In the genomic region with DNA sequence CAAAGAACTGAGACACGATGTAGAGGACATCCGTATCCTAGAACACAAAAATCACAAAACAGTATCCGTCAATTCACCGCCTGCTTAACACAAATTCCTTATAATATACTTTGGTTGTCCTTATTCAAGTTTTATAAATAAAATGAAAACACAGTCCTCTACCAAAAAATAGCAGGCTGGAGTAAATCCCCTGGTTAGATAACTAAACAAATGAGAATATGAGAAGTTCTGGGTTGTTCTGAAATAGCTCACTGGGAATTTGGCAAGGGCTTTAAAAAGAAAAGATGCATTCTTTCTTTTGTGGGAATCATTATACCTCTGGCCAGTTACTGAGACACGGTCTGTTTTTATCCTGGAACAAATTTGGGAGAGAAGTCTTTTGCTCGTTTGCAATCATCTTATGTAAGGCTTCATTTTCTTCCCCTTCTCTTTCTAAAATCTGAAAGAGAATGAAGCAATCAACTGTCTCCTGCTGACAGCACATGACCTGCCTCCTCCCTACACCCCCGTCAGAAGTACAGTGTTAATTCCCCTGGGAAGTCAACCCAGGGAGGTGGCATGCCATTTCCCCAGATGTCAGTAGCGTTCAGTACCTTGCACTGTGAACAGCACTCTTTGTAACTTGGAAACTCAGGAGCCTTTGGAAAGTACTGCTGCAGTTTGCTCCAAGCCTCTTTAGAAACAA, we compare ENCODE assay signal across 11 cellular contexts. TPM values are rescaled to one million over a fixed set of nuclear protein-coding genes. Genes with fewer than 3 reads are reported as not detected.
DNase-seq lines count a peak whose midpoint lies in the region; ATAC-seq and TF ChIP-seq lines count a peak whose summit lies in the region.
"Had no signal": no experiment of that assay in that cellular context is flagged by ENCODE, and none has a peak within 500 bp of the region (broad histone marks: within the 10 kb centered on the region; RNA-seq: fewer than 3 reads in every experiment).

No MANE protein-coding gene starts in this region.

- H2AK9ac ChIP-seq in IMR-90 (replicated peaks; ENCODE audit: low read depth, low read length, poor library complexity), result no peak overlapping the region

- H3K23ac ChIP-seq in IMR-90 (ENCODE audit: low read depth, low read length), result no peak overlapping the region

- dilution Hi-C loops in IMR-90 (cut with HindIII; ENCODE audit: low sequenced_read_pairs, unreplicated experiment), result no loop called here

- H3K36me3 Mint-ChIP-seq in brain, result peaks cover 56% of the 10 kb centered on the region

- H3K9ac ChIP-seq in IMR-90 (ENCODE audit: low read depth, low read length), result no peak overlapping the region

- in situ Hi-C loops in IMR-90 (cut with MboI; ENCODE audit: low sequenced_read_pairs), result loop anchor here (25.0 kb wide), 1 partner anchor 256 kb away; no protein-coding TSS in a partner anchor

- no peak overlapping the region for H3K14ac ChIP-seq in IMR-90 (replicated peaks; ENCODE audit: low read depth, low read length)

- H2BK120ac ChIP-seq in IMR-90 (ENCODE audit: low read depth, low read length), result no peak overlapping the region

- no peaks in the 10 kb centered on the region for H3K9me3 ChIP-seq in IMR-90 (ENCODE audit: control insufficient read depth, insufficient read depth, low read length)
- H3K9me3 ChIP-seq: body of pancreas had no signal

- H4K8ac ChIP-seq in IMR-90 (ENCODE audit: low read depth in 2 of 2, low read length in 2 of 2), result no peak overlapping the region

- H3K4me3 Mint-ChIP-seq in brain, result no peak overlapping the region

- H3K27me3 Mint-ChIP-seq in brain, result no peaks in the 10 kb centered on the region

- POLR2A ChIA-PET in IMR-90 (lab: Charles Lee; ENCODE audit: unreplicated experiment), result no interaction called here

- peaks cover 10% of the 10 kb centered on the region for H3K4me1 ChIP-seq in IMR-90 (ENCODE audit: control insufficient read depth, insufficient read depth, low read length)
- H3K4me1 ChIP-seq: body of pancreas had no signal

- no peak for TF ChIP-seq POLR2A in IMR-90 (IDR thresholded peaks at IDR 0.05; ENCODE audit: low read depth, low read length)

- H3K4ac ChIP-seq in IMR-90 (ENCODE audit: low read depth, low read length), result no peak overlapping the region

- CTCF ChIA-PET in IMR-90 (lab: Yijun Ruan, JAX), result interaction anchor here (0.8 kb wide), 1 partner anchor 12 kb away, joined by 4 read pairs; no protein-coding TSS in a partner anchor

- no peak overlapping the region for H3K18ac ChIP-seq in IMR-90 (ENCODE audit: low read depth, low read length)

- no TSS peak for BruUV-seq in IMR-90 (replicated peaks; lab: Mats Ljungman, UMichigan)

- no peak overlapping the region for H3K4me2 ChIP-seq in IMR-90 (ENCODE audit: low read depth, low read length)

- intact Hi-C loops in IMR-90 (cut with micrococcal nuclease), result loop anchor here (5.0 to 10.0 kb wide), 2 partner anchors 36 to 259 kb away; no protein-coding TSS in a partner anchor

- H3K27me3 ChIP-seq in IMR-90 (ENCODE audit: control insufficient read depth, insufficient read depth, low read length), result no peaks in the 10 kb centered on the region
- H3K27me3 ChIP-seq: body of pancreas had no signal

- no peak for TF ChIP-seq CTCF in AG09309 (IDR thresholded peaks at IDR 0.05; ENCODE audit: control insufficient read depth, insufficient read depth, low read depth, low read length, missing control alignments)
- TF ChIP-seq CTCF in IMR-90 (conservative IDR thresholded peaks at IDR 0.05; ENCODE audit: low read depth, low read length), result no peak
- no peak for TF ChIP-seq CTCF in brain (conservative IDR thresholded peaks at IDR 0.05)

- DNase-seq in AG09309 (ENCODE audit: low read depth), result peak; percentile 10
- DNase-seq in IMR-90, result peak; percentile 43
- peak; percentile 66 for DNase-seq in inferior parietal cortex (ENCODE audit: extremely low spot score)
- no peak for DNase-seq in NCI-H2029 treated with DMSO at 0.1 percent for 48 hours (lab: John Stamatoyannopoulos, UW)
- no peak for DNase-seq in NCI-H524 treated with DMSO at 0.1 percent for 48 hours (lab: John Stamatoyannopoulos, UW)
- no peak for DNase-seq in stimulated activated CD8-positive, alpha-beta memory T cell treated with anti-CD3 and anti-CD28 coated beads, Interleukin-4, amount 100 ng/mL, for 48 hours
- DNase-seq: DMS53 had no signal

- H3K4me1 Mint-ChIP-seq in brain, result peaks cover 34% of the 10 kb centered on the region

- no CpG with 5 or more reads among the region's 8 CpGs for WGBS in IMR-90 (ENCODE audit: extremely low coverage in 2 of 2, insufficient read length in 1 of 2), 2 experiments

- H2BK15ac ChIP-seq in IMR-90 (ENCODE audit: low read depth, low read length), result no peak overlapping the region

- peak overlapping the region; percentile 25 to 61 (median 38) for H3K27ac Mint-ChIP-seq in brain

- H2BK5ac ChIP-seq in IMR-90 (ENCODE audit: low read depth, low read length, poor library complexity, severe bottlenecking), result no peak overlapping the region

- H2AFZ ChIP-seq in IMR-90 (replicated peaks; ENCODE audit: low read length, poor library complexity), result no peak overlapping the region

- no peak overlapping the region for H3K4me3 ChIP-seq in AG09309 (ENCODE audit: control insufficient read depth, low read depth, low read length)
- H3K4me3 ChIP-seq in IMR-90 (ENCODE audit: insufficient read depth, low read depth, low read length), result no peak overlapping the region
- H3K4me3 ChIP-seq: body of pancreas, lung had no signal

- no peak overlapping the region for H3K56ac ChIP-seq in IMR-90 (ENCODE audit: extremely low read depth, insufficient read depth, low read length)

- H4K20me1 ChIP-seq in IMR-90 (ENCODE audit: insufficient read depth, low read length), result peaks cover 7% of the 10 kb centered on the region; the same call in 1 of the 2 replicates

- no peaks in the 10 kb centered on the region; the same call in 1 of the 2 replicates for H3K9me1 ChIP-seq in IMR-90 (ENCODE audit: insufficient read depth, low read length)

- H4K91ac ChIP-seq in IMR-90 (ENCODE audit: insufficient read depth, low read depth, low read length), result no peak overlapping the region

- H2AK5ac ChIP-seq in IMR-90 (ENCODE audit: low read depth, low read length), result no peak overlapping the region

- H2BK20ac ChIP-seq in IMR-90 (ENCODE audit: low read depth, low read length), result no peak overlapping the region

- ATAC-seq in IMR-90 (ENCODE audit: low read depth), result peak; percentile 40; the same call in 1 of the 2 replicates
- no peak for ATAC-seq in HG03571 (IDR thresholded peaks at IDR 0.05; ENCODE audit: unreplicated experiment)
- ATAC-seq: body of pancreas had no signal

- H4K5ac ChIP-seq in IMR-90 (ENCODE audit: low read depth, low read length), result no peak overlapping the region

- peaks cover 20% of the 10 kb centered on the region for H3K36me3 ChIP-seq in IMR-90 (ENCODE audit: control insufficient read depth, insufficient read depth, low read length)

- no peak for TF ChIP-seq RAD21 in IMR-90 (IDR thresholded peaks at IDR 0.05; ENCODE audit: low read length)

- no peaks in the 10 kb centered on the region for H3K9me3 Mint-ChIP-seq in brain

- peaks cover 14 to 48% of the 10 kb centered on the region in 2 experiments; a peak in 3 of 4 replicates for H3K79me1 ChIP-seq in IMR-90 (ENCODE audit: low read depth in 1 of 2, low read length in 2 of 2)

- H3K27ac ChIP-seq in IMR-90 (ENCODE audit: insufficient read depth, low read length), result no peak overlapping the region
- H3K27ac ChIP-seq: body of pancreas had no signal

TF ChIP-seq in IMR-90, 13 proteins besides CTCF, POLR2A, EP300 and RAD21:
- TF ChIP-seq MAZ (IDR thresholded peaks at IDR 0.05; ENCODE audit: borderline replicate concordance, low read depth, low read length) (no peak), MXI1 (IDR thresholded peaks at IDR 0.05; ENCODE audit: borderline replicate concordance, low read depth, low read length) (peak; percentile 52; the same call in 1 of the 2 replicates), CEBPB (IDR thresholded peaks at IDR 0.05; ENCODE audit: low read depth, low read length) (0 out of 2 replicates have a peak, but pooled peaks have one; percentile 30)

RNA-seq across cellular contexts. Expression of a gene that starts 37.1 kb away (rescaled TPM):
- under 0.01 TPM in 1 of 2 replicates, not detected in the other for total RNA-seq in IMR-90 (2012; rRNA removed)
- polyA plus RNA-seq in IMR-90 (2012; rRNA removed), result 0.10 and 0.20 TPM in 2 replicates
- polyA plus RNA-seq in IMR-90 (2012; cell fraction: cytosol; rRNA removed), result 0.05 and 0.08 TPM in 2 replicates
- 0.21 and 0.33 TPM in 2 replicates for polyA plus RNA-seq in IMR-90 (2012; cell fraction: nucleus; rRNA removed; ENCODE audit: low replicate concordance)
- 60.7 TPM for polyA plus RNA-seq in brain (ENCODE audit: insufficient read depth, low read depth, low replicate concordance)

Comparison
In these comparisons a context has a peak if more than half of its experiments do, and no peak if none do; other contexts are left out.
1. DNase-seq: peak in AG09309 (single experiment), IMR-90 (single experiment) and inferior parietal cortex (single experiment); none in NCI-H2029 treated with DMSO at 0.1 percent for 48 hours (single experiment), NCI-H524 treated with DMSO at 0.1 percent for 48 hours (single experiment) and stimulated activated CD8-positive, alpha-beta memory T cell treated with anti-CD3 and anti-CD28 coated beads, Interleukin-4, amount 100 ng/mL, for 48 hours (single experiment).
2. RNA of a gene that starts 37.1 kb away (polyA plus RNA-seq): 60.7 TPM in brain (single experiment); 0.05 to 0.33 TPM in IMR-90; every median in the first group is over 10 times any median in the second.